ENCODE assay signal across 1 cellular context in the genomic region with DNA sequence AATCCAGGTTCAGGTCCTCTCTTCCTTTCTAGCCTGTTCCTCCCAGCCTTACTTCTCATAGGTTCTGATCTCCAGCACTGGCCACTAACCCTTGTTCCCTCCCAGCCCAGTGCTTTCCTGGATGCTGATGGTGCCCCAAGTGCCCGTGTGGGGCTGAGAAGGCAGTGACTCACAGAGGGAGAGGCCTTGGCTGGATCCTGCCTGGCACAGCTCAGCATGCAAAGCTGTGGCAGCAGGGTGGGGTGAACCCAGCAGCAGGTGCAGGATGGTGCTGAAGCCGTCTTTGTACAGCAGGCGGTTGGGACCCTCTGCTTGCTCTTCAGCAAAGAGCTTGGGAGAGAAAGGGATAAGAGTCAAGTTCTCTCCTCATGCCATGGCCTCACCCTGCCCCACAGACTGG.
TF ChIP-seq lines count a peak whose summit lies in the region.

No MANE protein-coding gene starts in this region.

TF ChIP-seq in A549, 52 proteins besides CTCF, POLR2A, EP300 and RAD21:
- TF ChIP-seq FOSB (CRISPR knock-in tag; IDR thresholded peaks at IDR 0.05) = no peak
- TF ChIP-seq RNF2 (IDR thresholded peaks at IDR 0.05; ENCODE audit: borderline replicate concordance, low read depth) = no peak
- TF ChIP-seq, protein P1, sequence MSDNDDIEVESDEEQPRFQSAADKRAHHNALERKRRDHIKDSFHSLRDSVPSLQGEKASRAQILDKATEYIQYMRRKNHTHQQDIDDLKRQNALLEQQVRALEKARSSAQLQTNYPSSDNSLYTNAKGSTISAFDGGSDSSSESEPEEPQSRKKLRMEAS (IDR thresholded peaks at IDR 0.05) = no peak
- TF ChIP-seq FOSL2 (IDR thresholded peaks at IDR 0.05) = no peak
- TF ChIP-seq FOSL2 (CRISPR knock-in tag; IDR thresholded peaks at IDR 0.05) = no peak
- no peak for TF ChIP-seq ESRRA (IDR thresholded peaks at IDR 0.05; ENCODE audit: borderline replicate concordance, low read length)
- TF ChIP-seq MYC (IDR thresholded peaks at IDR 0.05; ENCODE audit: borderline replicate concordance, low read length) = no peak
TF ChIP-seq in A549: peak in this region for 0.
